ENCODE assay signal across 8 cellular contexts in the genomic region with DNA sequence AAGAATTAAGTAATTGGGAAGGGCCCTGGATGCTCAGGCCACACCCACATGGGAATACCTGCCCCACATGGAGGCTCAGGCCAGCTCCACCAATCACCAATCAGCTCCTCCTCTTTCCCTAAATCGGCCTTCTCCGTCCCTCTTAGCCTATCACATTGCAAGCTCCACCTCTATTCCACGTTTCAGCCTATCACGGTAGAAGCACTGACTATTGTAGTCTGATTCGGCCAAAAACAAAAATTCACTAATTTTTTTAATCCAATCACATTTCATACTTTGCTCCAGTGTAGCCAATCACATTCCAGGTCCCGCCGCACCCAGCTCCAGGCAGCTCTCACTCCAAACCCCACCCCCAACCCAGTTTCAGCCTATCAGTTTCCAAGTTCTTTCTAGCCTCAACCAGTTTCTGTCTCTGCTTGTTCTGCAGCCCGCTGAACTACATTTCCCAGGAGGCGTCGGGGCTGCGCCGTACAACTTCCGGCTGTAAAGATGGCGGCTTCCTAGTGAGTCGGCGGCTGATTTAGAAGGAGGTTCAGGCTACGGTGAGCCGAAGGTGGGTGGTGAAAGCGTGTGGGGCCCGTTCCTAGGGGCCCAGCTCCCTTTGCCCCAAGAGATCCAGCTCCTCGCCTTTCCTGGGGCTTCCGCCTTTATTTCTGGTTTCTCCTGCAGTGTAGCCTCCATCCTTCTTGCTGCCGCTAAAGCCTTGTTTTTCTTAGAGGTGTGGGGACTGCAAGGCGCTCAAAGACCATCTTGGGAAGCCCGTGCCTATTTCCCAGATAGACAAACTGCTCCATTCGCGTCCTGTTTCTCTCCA. TPM values are rescaled to one million over a fixed set of nuclear protein-coding genes. Genes with fewer than 3 reads are reported as not detected.
DNase-seq lines count a peak whose midpoint lies in the region; ATAC-seq and TF ChIP-seq lines count a peak whose summit lies in the region.

A gene (plus strand): TSS at position 469 of the 814 bp plus-strand sequence. CDS start 1,364 bp downstream, outside the sequence.

- H3K27me3 Mint-ChIP-seq in natural killer cell treated with Interleukin-12 subunit alpha and Interleukin-12 subunit beta and Interleukin-15 and Interleukin-18, amount 100 ng/mL, for 72 hours, result no peaks in the 10 kb centered on the region

- no peaks in the 10 kb centered on the region for H3K9me3 Mint-ChIP-seq in natural killer cell treated with Interleukin-12 subunit alpha and Interleukin-12 subunit beta and Interleukin-15 and Interleukin-18, amount 100 ng/mL, for 72 hours

- DNase-seq in ELF-1 (ENCODE audit: low read depth, low spot score) (peak; percentile 100), H7 (peak; percentile 99), M059J (ENCODE audit: low read depth) (peak; percentile 99), SHP77 (lab: John Stamatoyannopoulos, UW) (peak; percentile 100), fibroblast of pulmonary artery (ENCODE audit: low read depth) (peak; percentile 100)
- peak; percentile 88 for DNase-seq in activated effector memory CD4-positive, alpha-beta T cell treated with Interleukin-2 at 50 U/mL for 16 hours
- peak; percentile 96 for DNase-seq in natural killer cell treated with Interleukin-12 subunit alpha and Interleukin-12 subunit beta and Interleukin-15 and Interleukin-18, amount 100 ng/mL, for 72 hours (ENCODE audit: low spot score)
- peak; percentile 93 for DNase-seq in stimulated activated naive CD8-positive, alpha-beta T cell treated with anti-CD3 and anti-CD28 coated beads, Interleukin-15, Interleukin-2, amounts not matched to agents 100 U/mL and 50 U/mL, for 24 hours

- H3K4me3 ChIP-seq in H7 (ENCODE audit: insufficient read depth, low read depth, low read length) (peak within 1 kb of the TSS; percentile 60), fibroblast of pulmonary artery (replicated peaks; ENCODE audit: low read depth, low read length) (peak within 1 kb of the TSS; percentile 84)

- TF ChIP-seq CTCF in fibroblast of pulmonary artery (IDR thresholded peaks at IDR 0.05; ENCODE audit: low read length, missing control alignments), result no peak

- H3K4me1 Mint-ChIP-seq in natural killer cell treated with Interleukin-12 subunit alpha and Interleukin-12 subunit beta and Interleukin-15 and Interleukin-18, amount 100 ng/mL, for 72 hours (ENCODE audit: low read depth in 2 of 2), result peaks cover 11 to 17% of the 10 kb centered on the region in 2 donors

- ATAC-seq in natural killer cell treated with Interleukin-12 subunit alpha and Interleukin-12 subunit beta and Interleukin-15 and Interleukin-18, amount 100 ng/mL, for 72 hours, result peak; percentile 97 to 98
- ATAC-seq in stimulated activated naive CD8-positive, alpha-beta T cell treated with anti-CD3 and anti-CD28 coated beads, Interleukin-15, Interleukin-2, amounts not matched to agents 100 U/mL and 50 U/mL, for 24 hours, result peak; percentile 94

- H3K27ac Mint-ChIP-seq in natural killer cell treated with Interleukin-12 subunit alpha and Interleukin-12 subunit beta and Interleukin-15 and Interleukin-18, amount 100 ng/mL, for 72 hours, result peak within 1 kb of the TSS; percentile 39 to 67

- peak within 1 kb of the TSS; percentile 72 for H3K4me3 Mint-ChIP-seq in natural killer cell treated with Interleukin-12 subunit alpha and Interleukin-12 subunit beta and Interleukin-15 and Interleukin-18, amount 100 ng/mL, for 72 hours

- H3K36me3 Mint-ChIP-seq in natural killer cell treated with Interleukin-12 subunit alpha and Interleukin-12 subunit beta and Interleukin-15 and Interleukin-18, amount 100 ng/mL, for 72 hours, result no peaks in the 10 kb centered on the region

- H3K36me3 ChIP-seq in H7 (replicated peaks; ENCODE audit: control insufficient read depth, insufficient read depth, low read length), result peaks cover 12% of the 10 kb centered on the region

- no peaks in the 10 kb centered on the region for H3K27me3 ChIP-seq in H7 (ENCODE audit: control insufficient read depth, insufficient read depth, low read length)

RNA-seq across cellular contexts. Expression of the gene that starts here (rescaled TPM):
- total RNA-seq in H7 (2014; rRNA removed; shearing (Covaris generic)), result 186 and 194 TPM in 2 replicates
- total RNA-seq in M059J (2014; rRNA removed; shearing (Covaris generic)), result 121 and 122 TPM in 2 replicates
- 100 to 1,000 TPM in 1 of 2 donors, 10 to 100 TPM in 1; 90.1 to 143 TPM for total RNA-seq in natural killer cell treated with Interleukin-12 subunit alpha and Interleukin-12 subunit beta and Interleukin-15 and Interleukin-18, amount 100 ng/mL, for 72 hours

Comparison
In these comparisons a context has a peak if more than half of its experiments do, and no peak if none do; other contexts are left out.
1. Peak in every context shown above with its lines: DNase-seq, ATAC-seq and H3K4me3 ChIP-seq.